ENCODE assay signal across 15 cellular contexts in genomic region chr5:140111043-140111858, GRCh38. TPM values are rescaled to one million over a fixed set of nuclear protein-coding genes. Genes with fewer than 3 reads are reported as not detected.
DNase-seq lines count a peak whose midpoint lies in the region; ATAC-seq and TF ChIP-seq lines count a peak whose summit lies in the region.
"Had no signal": no experiment of that assay in that cellular context is flagged by ENCODE, and none has a peak within 500 bp of the region (broad histone marks: within the 10 kb centered on the region; RNA-seq: fewer than 3 reads in every experiment).

No MANE protein-coding gene starts in this region.

- peak overlapping the region; percentile 91 for H3K4me3 Mint-ChIP-seq in activated naive CD4-positive, alpha-beta T cell treated with anti-CD3 and anti-CD28 coated beads, Interleukin-2, amount 50 U/mL, for 24 hours
- H3K4me3 Mint-ChIP-seq in endothelial cell (ENCODE audit: unreplicated experiment) = no peak overlapping the region
- peak overlapping the region; percentile 50 for H3K4me3 Mint-ChIP-seq in stimulated activated memory B cell treated with anti-CD40 and anti-IgM and Interleukin-4, amounts not matched to agents 10 μg/mL and 1 μg/mL and 100 μg/mL, for 72 hours

- H3K9me3 Mint-ChIP-seq in activated naive CD4-positive, alpha-beta T cell treated with anti-CD3 and anti-CD28 coated beads, Interleukin-2, amount 50 U/mL, for 24 hours = no peaks in the 10 kb centered on the region
- no peaks in the 10 kb centered on the region for H3K9me3 Mint-ChIP-seq in activated naive CD4-positive, alpha-beta T cell treated with anti-CD3 and anti-CD28 coated beads, Interleukin-2, amount 50 U/mL, for 72 hours
- no peaks in the 10 kb centered on the region for H3K9me3 Mint-ChIP-seq in endothelial cell (ENCODE audit: unreplicated experiment)
- H3K9me3 Mint-ChIP-seq in stimulated activated memory B cell treated with anti-CD40 and anti-IgM and Interleukin-4, amounts not matched to agents 10 μg/mL and 1 μg/mL and 100 μg/mL, for 72 hours = no peaks in the 10 kb centered on the region

- no peak for TF ChIP-seq CTCF in endothelial cell (IDR thresholded peaks at IDR 0.05; ENCODE audit: unreplicated experiment)

- no peak for DNase-seq in activated naive CD4-positive, alpha-beta T cell treated with anti-CD3 and anti-CD28 coated beads, Interleukin-2, amount 50 U/mL, for 72 hours (ENCODE audit: low spot score in 2 of 2)
- peak; percentile 68 for DNase-seq in RPMI7951 (ENCODE audit: low read depth)
- peak; percentile 6 for DNase-seq in endothelial cell (ENCODE audit: low spot score)
- no peak for DNase-seq in cortex of kidney (lab: John Stamatoyannopoulos, UW)
- DNase-seq in amygdala (lab: John Stamatoyannopoulos, UW) = no peak
- DNase-seq in NCI-H1092 (lab: John Stamatoyannopoulos, UW) = no peak
- DNase-seq: ACHN; activated CD8-positive, alpha-beta memory T cell treated with anti-CD3 and anti-CD28 coated beads, Interleukin-2, amount 10 ng/mL, durations not matched to agents 7 days and 5 days; adrenal gland; NCI-H187; pancreas; T1000 had no signal

- peak overlapping the region; percentile 70 for H3K27ac Mint-ChIP-seq in activated naive CD4-positive, alpha-beta T cell treated with anti-CD3 and anti-CD28 coated beads, Interleukin-2, amount 50 U/mL, for 24 hours
- H3K27ac Mint-ChIP-seq in activated naive CD4-positive, alpha-beta T cell treated with anti-CD3 and anti-CD28 coated beads, Interleukin-2, amount 50 U/mL, for 72 hours = no peak overlapping the region
- H3K27ac Mint-ChIP-seq in endothelial cell (ENCODE audit: unreplicated experiment) = peak overlapping the region; percentile 19
- H3K27ac Mint-ChIP-seq in stimulated activated memory B cell treated with anti-CD40 and anti-IgM and Interleukin-4, amounts not matched to agents 10 μg/mL and 1 μg/mL and 100 μg/mL, for 72 hours = peak overlapping the region; percentile 58
- H3K27ac Mint-ChIP-seq: activated CD8-positive, alpha-beta memory T cell treated with anti-CD3 and anti-CD28 coated beads, Interleukin-2, amount 10 ng/mL, durations not matched to agents 7 days and 5 days had no signal

- no peak for ATAC-seq in activated naive CD4-positive, alpha-beta T cell treated with anti-CD3 and anti-CD28 coated beads, Interleukin-2, amount 50 U/mL, for 72 hours
- ATAC-seq in stimulated activated memory B cell treated with anti-CD40 and anti-IgM and Interleukin-4, amounts not matched to agents 10 μg/mL and 1 μg/mL and 100 μg/mL, for 72 hours = no peak
- ATAC-seq: activated CD8-positive, alpha-beta memory T cell treated with anti-CD3 and anti-CD28 coated beads, Interleukin-2, amount 10 ng/mL, durations not matched to agents 7 days and 5 days; left lobe of liver; pancreas had no signal

- H3K27me3 Mint-ChIP-seq in activated naive CD4-positive, alpha-beta T cell treated with anti-CD3 and anti-CD28 coated beads, Interleukin-2, amount 50 U/mL, for 24 hours = peaks cover 2% of the 10 kb centered on the region
- peaks cover 14% of the 10 kb centered on the region for H3K27me3 Mint-ChIP-seq in endothelial cell (ENCODE audit: unreplicated experiment)
- H3K27me3 Mint-ChIP-seq in stimulated activated memory B cell treated with anti-CD40 and anti-IgM and Interleukin-4, amounts not matched to agents 10 μg/mL and 1 μg/mL and 100 μg/mL, for 72 hours = no peaks in the 10 kb centered on the region

- H3K36me3 Mint-ChIP-seq in activated naive CD4-positive, alpha-beta T cell treated with anti-CD3 and anti-CD28 coated beads, Interleukin-2, amount 50 U/mL, for 24 hours = no peaks in the 10 kb centered on the region
- peaks cover 8 to 19% of the 10 kb centered on the region in 2 donors for H3K36me3 Mint-ChIP-seq in activated naive CD4-positive, alpha-beta T cell treated with anti-CD3 and anti-CD28 coated beads, Interleukin-2, amount 50 U/mL, for 72 hours
- peaks cover 4% of the 10 kb centered on the region for H3K36me3 Mint-ChIP-seq in endothelial cell (ENCODE audit: low read depth, unreplicated experiment)
- H3K36me3 Mint-ChIP-seq in stimulated activated memory B cell treated with anti-CD40 and anti-IgM and Interleukin-4, amounts not matched to agents 10 μg/mL and 1 μg/mL and 100 μg/mL, for 72 hours = peaks cover 6% of the 10 kb centered on the region

- peaks cover 68% of the 10 kb centered on the region for H3K4me1 Mint-ChIP-seq in activated naive CD4-positive, alpha-beta T cell treated with anti-CD3 and anti-CD28 coated beads, Interleukin-2, amount 50 U/mL, for 24 hours
- H3K4me1 Mint-ChIP-seq in endothelial cell (ENCODE audit: unreplicated experiment) = peaks cover 38% of the 10 kb centered on the region
- H3K4me1 Mint-ChIP-seq in stimulated activated memory B cell treated with anti-CD40 and anti-IgM and Interleukin-4, amounts not matched to agents 10 μg/mL and 1 μg/mL and 100 μg/mL, for 72 hours = peaks cover 59% of the 10 kb centered on the region

RNA-seq across cellular contexts. Expression of gene PURA, which starts 2.7 kb away (rescaled TPM):
- 10 to 100 TPM in 1 of 2 donors, 1 to 10 TPM in 1; 7.7 to 11.1 TPM for total RNA-seq in activated naive CD4-positive, alpha-beta T cell treated with anti-CD3 and anti-CD28 coated beads, Interleukin-2, amount 50 U/mL, for 72 hours
- total RNA-seq in RPMI7951 (2014; rRNA removed; shearing (Covaris generic)) = 9.0 and 10.0 TPM in 2 replicates
- 6.2 TPM for total RNA-seq in endothelial cell (ENCODE audit: unreplicated experiment)

RNA-seq across cellular contexts. Expression of gene IGIP, which starts 14.5 kb away (rescaled TPM):
- 1 to 10 TPM; 1.8 to 3.2 TPM for total RNA-seq in activated naive CD4-positive, alpha-beta T cell treated with anti-CD3 and anti-CD28 coated beads, Interleukin-2, amount 50 U/mL, for 72 hours
- total RNA-seq in RPMI7951 (2014; rRNA removed; shearing (Covaris generic)) = 4.3 and 5.2 TPM in 2 replicates
- 1.3 TPM for total RNA-seq in endothelial cell (ENCODE audit: unreplicated experiment)

Comparison
In these comparisons a context has a peak if more than half of its experiments do, and no peak if none do; other contexts are left out.
1. H3K27ac Mint-ChIP-seq: peak in activated naive CD4-positive, alpha-beta T cell treated with anti-CD3 and anti-CD28 coated beads, Interleukin-2, amount 50 U/mL, for 24 hours (single experiment), endothelial cell (single experiment) and stimulated activated memory B cell treated with anti-CD40 and anti-IgM and Interleukin-4, amounts not matched to agents 10 μg/mL and 1 μg/mL and 100 μg/mL, for 72 hours (single experiment); none in activated naive CD4-positive, alpha-beta T cell treated with anti-CD3 and anti-CD28 coated beads, Interleukin-2, amount 50 U/mL, for 72 hours (0 of 2).
2. DNase-seq: peak in RPMI7951 (single experiment) and endothelial cell (single experiment); none in activated naive CD4-positive, alpha-beta T cell treated with anti-CD3 and anti-CD28 coated beads, Interleukin-2, amount 50 U/mL, for 72 hours (0 of 2), cortex of kidney (single experiment), amygdala (0 of 56) and NCI-H1092 (single experiment).